ENCODE assay signal across 9 cellular contexts in genomic region chr12:7934153-7934552, GRCh38. TPM values are rescaled to one million over a fixed set of nuclear protein-coding genes. Genes with fewer than 3 reads are reported as not detected.
A peak's percentile ranks its signal among the peaks of the same experiment; 100 is the strongest.
DNase-seq lines count a peak whose midpoint lies in the region; ATAC-seq, FAIRE-seq and TF ChIP-seq lines count a peak whose summit lies in the region.
"Had no signal": no experiment of that assay in that cellular context is flagged by ENCODE, and none has a peak within 500 bp of the region (broad histone marks: within the 10 kb centered on the region; RNA-seq: fewer than 3 reads in every experiment).

No MANE protein-coding gene starts in this region.

- H3K4me3 ChIP-seq in AG10803 (ENCODE audit: low read length) (peak overlapping the region; percentile 75), HCT116 (replicated peaks in 1 of 2; ENCODE audit: low read depth in 1 of 2, low read length in 2 of 2) (no peak overlapping the region), endocrine pancreas (ENCODE audit: control insufficient read depth, insufficient read depth, low read length) (peak overlapping the region; percentile 43), neural cell (ENCODE audit: low read length) (peak overlapping the region; percentile 86), BE2C (ENCODE audit: low read depth, low read length) (no peak overlapping the region; the same call in 1 of the 2 replicates)

- no peak overlapping the region for H2AFZ ChIP-seq in HCT116 (ENCODE audit: low read depth, low read length, poor library complexity, severe bottlenecking)
- no peak overlapping the region for H2AFZ ChIP-seq in neural cell (ENCODE audit: low read depth, low read length)

- TF ChIP-seq CTCF in AG10803 (conservative IDR thresholded peaks at IDR 0.05; ENCODE audit: low read length) (no peak), HCT116 (IDR thresholded peaks at IDR 0.05 in 2 of 3, conservative IDR thresholded peaks at IDR 0.05 in 1 of 3; ENCODE audit: borderline replicate concordance in 1 of 3, insufficient read depth in 1 of 3, low read depth in 2 of 3, low read length in 2 of 3) (no peak), neural cell (IDR thresholded peaks at IDR 0.05; ENCODE audit: poor library complexity, severe bottlenecking) (no peak), BE2C (IDR thresholded peaks at IDR 0.05; ENCODE audit: low read depth, low read length) (no peak)

- DNase-seq in AG10803 (ENCODE audit: low read depth), result no peak
- DNase-seq in HCT116 (ENCODE audit: low read depth, low spot score), result no peak
- DNase-seq in NCI-H2107 treated with DMSO at 0.1 percent for 48 hours (lab: John Stamatoyannopoulos, UW; ENCODE audit: unreplicated experiment), result no peak
- DNase-seq in BE2C, result no peak
- DNase-seq in RCC 7860 (ENCODE audit: low spot score), result no peak
- DNase-seq in stimulated activated CD4-positive, alpha-beta T cell treated with anti-CD3 and anti-CD28 coated beads, Interleukin-12 subunit alpha, Interleukin-12 subunit beta, amount 100 ng/mL, for 4 hours, result no peak
- DNase-seq: SHP77 treated with DMSO at 0.1 percent for 48 hours had no signal

- intact Hi-C loops in HCT116 (cut with micrococcal nuclease), result loop anchor here (10.0 kb wide), 1 partner anchor 141 kb away; no protein-coding TSS in a partner anchor

- no peak for ATAC-seq in HCT116

- TF ChIP-seq RAD21 in HCT116 (IDR thresholded peaks at IDR 0.05; ENCODE audit: low read depth) (no peak), neural cell (conservative IDR thresholded peaks at IDR 0.05) (no peak)

- no peaks in the 10 kb centered on the region for H3F3A ChIP-seq in neural cell (ENCODE audit: insufficient read depth, low read length, poor library complexity, severe bottlenecking)

- H3K27ac ChIP-seq in HCT116 (ENCODE audit: low read depth, low read length) (no peak overlapping the region), neural cell (ENCODE audit: low read length) (no peak overlapping the region)

- no peaks in the 10 kb centered on the region; a peak in 1 of 4 replicates for H3K36me3 ChIP-seq in HCT116 (ENCODE audit: control insufficient read depth in 1 of 2, insufficient read depth in 2 of 2, low read length in 2 of 2)
- no peaks in the 10 kb centered on the region for H3K36me3 ChIP-seq in endocrine pancreas (ENCODE audit: control insufficient read depth, insufficient read depth, low read length)
- no peaks in the 10 kb centered on the region for H3K36me3 ChIP-seq in neural cell (ENCODE audit: insufficient read depth, low read length)
- H3K36me3 ChIP-seq in BE2C, result no peaks in the 10 kb centered on the region

- no peaks in the 10 kb centered on the region for H3K79me2 ChIP-seq in HCT116 (ENCODE audit: insufficient read depth, low read length)
- peaks cover 19% of the 10 kb centered on the region for H3K79me2 ChIP-seq in neural cell (replicated peaks; ENCODE audit: insufficient read depth, low read length)

- H3K9me2 ChIP-seq in HCT116 (ENCODE audit: insufficient read depth) (no peaks in the 10 kb centered on the region), neural cell (ENCODE audit: insufficient read depth, low read length) (no peaks in the 10 kb centered on the region)

- H3K27me3 ChIP-seq in HCT116 (ENCODE audit: insufficient read depth, low read length) (no peaks in the 10 kb centered on the region), endocrine pancreas (ENCODE audit: control insufficient read depth, insufficient read depth, low read length) (no peaks in the 10 kb centered on the region), neural cell (ENCODE audit: insufficient read depth, low read depth, low read length) (no peaks in the 10 kb centered on the region), BE2C (no peaks in the 10 kb centered on the region)

- POLR2A ChIA-PET in HCT116 (lab: Charles Lee), result interaction anchor here (1.3 kb wide), 1 partner anchor 26 kb away, joined by 6 read pairs; no protein-coding TSS in a partner anchor

- CTCF ChIA-PET in HCT116 (lab: Charles Lee), result interaction anchor here (1.0 to 2.0 kb wide), 20 partner anchors 10 to 218 kb away, joined by 3 to 21 read pairs (median 7); no protein-coding TSS in a partner anchor

- RAD21 ChIA-PET in HCT116 (lab: Charles Lee; ENCODE audit: low non-redundant PET in 1 of 2, low total read pairs in 2 of 2, uncharacterized antibody in 2 of 2, unreplicated experiment in 2 of 2), result interaction anchor here in 1 of 2 experiments (1.5 kb wide), 1 partner anchor 60 kb away, joined by 8 read pairs; no protein-coding TSS in a partner anchor

- H3K9me3 ChIP-seq in HCT116 (ENCODE audit: control insufficient read depth in 1 of 2, insufficient read depth in 1 of 2, low read depth in 1 of 2, low read length in 2 of 2) (no peaks in the 10 kb centered on the region), endocrine pancreas (ENCODE audit: control insufficient read depth, low read length) (no peaks in the 10 kb centered on the region), neural cell (ENCODE audit: low read length) (no peaks in the 10 kb centered on the region), BE2C (no peaks in the 10 kb centered on the region)

- no peak for TF ChIP-seq EP300 in neural cell (conservative IDR thresholded peaks at IDR 0.05; ENCODE audit: poor library complexity, severe bottlenecking)

- FAIRE-seq in RCC 7860 (lab: Jason Lieb, UNC), result no peak

- no TSS peak for BruUV-seq in HCT116 (replicated peaks; lab: Mats Ljungman, UMichigan)

- H3K4me1 ChIP-seq in HCT116 (ENCODE audit: control insufficient read depth in 1 of 2, insufficient read depth in 2 of 2, low read length in 2 of 2) (peaks cover 2 to 20% of the 10 kb centered on the region in 2 experiments; a peak in 3 of 4 replicates), endocrine pancreas (ENCODE audit: control insufficient read depth, insufficient read depth, low read length) (no peaks in the 10 kb centered on the region), BE2C (peaks cover 6% of the 10 kb centered on the region)

- TF ChIP-seq POLR2A in HCT116 (IDR thresholded peaks at IDR 0.05; ENCODE audit: borderline replicate concordance, extremely low read depth, insufficient read depth, insufficient read length), result no peak

- H3K9ac ChIP-seq in HCT116 (ENCODE audit: low read length) (no peak overlapping the region), endocrine pancreas (ENCODE audit: control insufficient read depth, insufficient read depth, low read length) (no peak overlapping the region), neural cell (ENCODE audit: low read length) (peak overlapping the region; percentile 75)

- H3K4me2 ChIP-seq in HCT116 (ENCODE audit: low read length) (peak overlapping the region; percentile 41; the same call in 1 of the 2 replicates), neural cell (ENCODE audit: low read length) (peak overlapping the region; percentile 36)

- H4K20me1 ChIP-seq in HCT116 (ENCODE audit: insufficient read depth), result no peaks in the 10 kb centered on the region
- no peaks in the 10 kb centered on the region for H4K20me1 ChIP-seq in neural cell (ENCODE audit: insufficient read depth)

TF ChIP-seq in HCT116, 20 proteins besides CTCF, POLR2A, EP300 and RAD21:
- TF ChIP-seq, protein P1, sequence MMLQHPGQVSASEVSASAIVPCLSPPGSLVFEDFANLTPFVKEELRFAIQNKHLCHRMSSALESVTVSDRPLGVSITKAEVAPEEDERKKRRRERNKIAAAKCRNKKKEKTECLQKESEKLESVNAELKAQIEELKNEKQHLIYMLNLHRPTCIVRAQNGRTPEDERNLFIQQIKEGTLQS (IDR thresholded peaks at IDR 0.05), result no peak
- TF ChIP-seq ZFX (IDR thresholded peaks at IDR 0.05) (no peak), SIN3A (IDR thresholded peaks at IDR 0.05; ENCODE audit: low read depth) (no peak), YY1 (IDR thresholded peaks at IDR 0.05; ENCODE audit: extremely low read depth, insufficient replicate concordance, low read depth, low read length) (no peak), JUND (IDR thresholded peaks at IDR 0.05) (no peak), CBX3 (IDR thresholded peaks at IDR 0.05; ENCODE audit: low read depth) (no peak), CEBPB (IDR thresholded peaks at IDR 0.05; ENCODE audit: low read depth) (no peak)

TF ChIP-seq in neural cell, 6 proteins besides CTCF, POLR2A, EP300 and RAD21:
- TF ChIP-seq MXI1 (conservative IDR thresholded peaks at IDR 0.05; ENCODE audit: poor library complexity, severe bottlenecking), result no peak
- TF ChIP-seq REST (IDR thresholded peaks at IDR 0.05; ENCODE audit: borderline replicate concordance), result no peak
- no peak for TF ChIP-seq EZH2 (IDR thresholded peaks at IDR 0.05; ENCODE audit: borderline replicate concordance, insufficient read depth, low read length, poor library complexity, severe bottlenecking)
- TF ChIP-seq POLR2AphosphoS5 (IDR thresholded peaks at IDR 0.05), result no peak
- no peak for TF ChIP-seq TAF1 (IDR thresholded peaks at IDR 0.05; ENCODE audit: low read depth)
- no peak for TF ChIP-seq SMC3 (conservative IDR thresholded peaks at IDR 0.05; ENCODE audit: poor library complexity)

RNA-seq across cellular contexts. Expression of gene SLC2A3, which starts 1.8 kb away (rescaled TPM):
- total RNA-seq in HCT116 (2021; ENCODE audit: unreplicated experiment), result 10.5 TPM
- polyA plus RNA-seq in HCT116 (2012), result 7.0 TPM in 2 replicates
- polyA plus RNA-seq in neural cell, result 27.2 and 31.6 TPM in 2 replicates
- 51.4 and 58.8 TPM in 2 replicates for polyA minus RNA-seq in neural cell
- 3.7 TPM for polyA plus RNA-seq in BE2C (2012; ENCODE audit: insufficient read depth, insufficient read length, low read depth)

Comparison
In these comparisons a context has a peak if more than half of its experiments do, and no peak if none do; other contexts are left out.
1. H3K4me3 ChIP-seq: peak in AG10803 (single experiment), endocrine pancreas (single experiment) and neural cell (single experiment); none in HCT116 (0 of 2) and BE2C (single experiment).